Comparison of ENCODE assay signal across 2 cellular contexts in genomic region chr6:138596126-138596525, GRCh38.
TF ChIP-seq lines count a peak whose summit lies in the region.

No MANE protein-coding gene starts in this region.

TF ChIP-seq in IMR-90, 13 proteins besides CTCF, POLR2A, EP300 and RAD21:
- TF ChIP-seq, protein P1, sequence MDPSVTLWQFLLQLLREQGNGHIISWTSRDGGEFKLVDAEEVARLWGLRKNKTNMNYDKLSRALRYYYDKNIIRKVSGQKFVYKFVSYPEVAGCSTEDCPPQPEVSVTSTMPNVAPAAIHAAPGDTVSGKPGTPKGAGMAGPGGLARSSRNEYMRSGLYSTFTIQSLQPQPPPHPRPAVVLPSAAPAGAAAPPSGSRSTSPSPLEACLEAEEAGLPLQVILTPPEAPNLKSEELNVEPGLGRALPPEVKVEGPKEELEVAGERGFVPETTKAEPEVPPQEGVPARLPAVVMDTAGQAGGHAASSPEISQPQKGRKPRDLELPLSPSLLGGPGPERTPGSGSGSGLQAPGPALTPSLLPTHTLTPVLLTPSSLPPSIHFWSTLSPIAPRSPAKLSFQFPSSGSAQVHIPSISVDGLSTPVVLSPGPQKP (IDR thresholded peaks at IDR 0.05; ENCODE audit: borderline replicate concordance, low read depth, low read length): no peak
- TF ChIP-seq RFX5 (IDR thresholded peaks at IDR 0.05; ENCODE audit: low read depth, low read length) (no peak), CEBPB (IDR thresholded peaks at IDR 0.05; ENCODE audit: low read depth, low read length) (no peak), FOS (IDR thresholded peaks at IDR 0.05; ENCODE audit: low read depth, low read length) (no peak), USF2 (IDR thresholded peaks at IDR 0.05; ENCODE audit: low read depth, low read length) (no peak), RCOR1 (IDR thresholded peaks at IDR 0.05; ENCODE audit: insufficient replicate concordance, low read length) (no peak)

TF ChIP-seq in endothelial cell of umbilical vein, 7 proteins besides CTCF, POLR2A, EP300 and RAD21 (continued from another document):
- TF ChIP-seq MYC (IDR thresholded peaks at IDR 0.05; ENCODE audit: low read depth, low read length): no peak
